24 cellular contexts compared by ENCODE assay signal in the genomic region with DNA sequence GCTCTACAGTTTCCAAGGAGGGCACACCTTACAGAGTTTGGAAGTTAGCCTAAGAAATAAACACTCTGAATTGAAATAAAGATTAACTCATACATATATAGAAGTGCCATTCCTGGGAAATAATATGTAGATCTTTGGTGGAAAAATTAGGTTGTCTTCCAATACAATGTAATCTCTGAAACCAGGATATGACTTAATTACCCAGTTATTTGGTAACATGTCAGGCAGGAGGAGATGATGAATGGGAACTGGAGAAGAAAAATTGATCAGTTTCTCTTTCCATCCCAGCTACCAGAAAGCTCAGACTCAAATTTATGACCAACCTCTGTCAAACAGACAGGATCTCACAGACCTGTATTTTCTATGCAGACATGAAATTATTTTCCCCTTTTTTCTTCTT.
"Had no signal": no experiment of that assay in that cellular context is flagged by ENCODE, and none has a peak within 500 bp of the region (broad histone marks: within the 10 kb centered on the region; RNA-seq: fewer than 3 reads in every experiment).

No MANE protein-coding gene starts in this region.

- H3K4me3 ChIP-seq: cardiac muscle cell, coronary artery, right lobe of liver, thoracic aorta had no signal

- H3K27ac ChIP-seq: cardiac muscle cell, coronary artery, right lobe of liver, thoracic aorta had no signal

- DNase-seq: activated CD4-positive, alpha-beta memory T cell treated with anti-CD3 and anti-CD28 coated beads, Interleukin-2, amount 10 ng/mL, durations not matched to agents 7 days and 5 days; activated CD4-positive, alpha-beta T cell treated with anti-CD3 and anti-CD28 coated beads for 1 hour; activated CD4-positive, alpha-beta T cell treated with anti-CD3 and anti-CD28 coated beads, Interleukin-2, amount 10 ng/mL, durations not matched to agents 7 days and 5 days; activated CD8-positive, alpha-beta memory T cell treated with anti-CD3 and anti-CD28 coated beads, Interleukin-2, amount 50 U/mL, for 48 hours; activated gamma-delta T cell treated with Interleukin-2 at 50 U/mL for 16 hours; activated naive CD4-positive, alpha-beta T cell treated with anti-CD3 and anti-CD28 coated beads, Interleukin-2, amount 50 U/mL, for 16 hours; activated T-cell treated with anti-CD3 and anti-CD28 coated beads, Interleukin-2, amount 50 U/mL, for 24 hours; amniotic stem cell; cerebellar nuclear complex; effector memory CD8-positive, alpha-beta T cell; glutamatergic neuron; left colon; mammary epithelial cell; posterior cingulate gyrus; right lobe of liver; stimulated activated CD4-positive, alpha-beta T cell treated with anti-CD3 and anti-CD28 coated beads, Interleukin-2, amount 100 ng/mL, for 48 hours; stimulated activated naive CD8-positive, alpha-beta T cell treated with anti-CD3 and anti-CD28 coated beads, Interleukin-15, Interleukin-2, amounts not matched to agents 100 U/mL and 50 U/mL, for 24 hours; T-helper 17 cell; T1000; trophoblast cell had no signal

- H3K27me3 ChIP-seq: cardiac muscle cell, right lobe of liver had no signal

- ATAC-seq: effector memory CD8-positive, alpha-beta T cell; esophagus mucosa; left colon; right lobe of liver; stimulated activated naive CD8-positive, alpha-beta T cell treated with anti-CD3 and anti-CD28 coated beads, Interleukin-15, Interleukin-2, amounts not matched to agents 100 U/mL and 50 U/mL, for 24 hours; T-helper 17 cell had no signal

- H3K36me3 ChIP-seq: cardiac muscle cell, right lobe of liver, thoracic aorta had no signal

- H3K4me1 ChIP-seq: right lobe of liver had no signal
